26 cellular contexts compared by ENCODE assay signal in genomic region chr20:50251383-50251748, GRCh38.
"Had no signal": no experiment of that assay in that cellular context is flagged by ENCODE, and none has a peak within 500 bp of the region (broad histone marks: within the 10 kb centered on the region; RNA-seq: fewer than 3 reads in every experiment).

No MANE protein-coding gene starts in this region.

- H3K4me3 Mint-ChIP-seq: activated B cell treated with CpG ODN at 0.5 μM for 24 hours; activated naive CD4-positive, alpha-beta T cell treated with anti-CD3 and anti-CD28 coated beads for 36 hours; activated naive CD8-positive, alpha-beta T cell treated with anti-CD3 and anti-CD28 coated beads for 36 hours; immature natural killer cell; naive thymus-derived CD4-positive, alpha-beta T cell; neural crest cell; stimulated activated memory B cell treated with anti-CD40 and anti-IgM and Interleukin-4, amounts not matched to agents 10 μg/mL and 1 μg/mL and 100 μg/mL, for 72 hours; stimulated activated naive CD8-positive, alpha-beta T cell treated with anti-CD3 and anti-CD28 coated beads, Interleukin-15, amount 100 ng/mL, for 72 hours; T-cell had no signal

- H3K4me2 ChIP-seq: smooth muscle cell had no signal

- H3K4me1 Mint-ChIP-seq: activated B cell treated with CpG ODN at 0.5 μM for 24 hours; activated naive CD8-positive, alpha-beta T cell treated with anti-CD3 and anti-CD28 coated beads for 36 hours; immature natural killer cell; stimulated activated memory B cell treated with anti-CD40 and anti-IgM and Interleukin-4, amounts not matched to agents 10 μg/mL and 1 μg/mL and 100 μg/mL, for 72 hours; stimulated activated naive CD8-positive, alpha-beta T cell treated with anti-CD3 and anti-CD28 coated beads, Interleukin-15, amount 100 ng/mL, for 72 hours; T-cell had no signal

- H3K27ac Mint-ChIP-seq: activated B cell treated with CpG ODN at 0.5 μM for 24 hours; activated naive CD4-positive, alpha-beta T cell treated with anti-CD3 and anti-CD28 coated beads for 36 hours; activated naive CD8-positive, alpha-beta T cell treated with anti-CD3 and anti-CD28 coated beads for 36 hours; immature natural killer cell; stimulated activated memory B cell treated with anti-CD40 and anti-IgM and Interleukin-4, amounts not matched to agents 10 μg/mL and 1 μg/mL and 100 μg/mL, for 72 hours; T-cell had no signal

- H3K27ac ChIP-seq: ascending aorta, brain microvascular endothelial cell, heart left ventricle, sigmoid colon had no signal

- H3K9me3 ChIP-seq: ascending aorta, heart left ventricle, sigmoid colon, upper lobe of left lung had no signal

- H3K27me3 Mint-ChIP-seq: stimulated activated naive CD8-positive, alpha-beta T cell treated with anti-CD3 and anti-CD28 coated beads, Interleukin-15, amount 100 ng/mL, for 72 hours had no signal

- DNase-seq: activated B cell treated with CpG ODN at 0.5 μM for 24 hours; activated effector memory CD4-positive, alpha-beta T cell treated with anti-CD3 and anti-CD28 coated beads, Interleukin-2, amount 50 U/mL, for 16 hours; activated naive CD4-positive, alpha-beta T cell treated with anti-CD3 and anti-CD28 coated beads for 36 hours; activated naive CD8-positive, alpha-beta T cell treated with anti-CD3 and anti-CD28 coated beads for 36 hours; activated T-cell treated with anti-CD3 and anti-CD28 coated beads for 4 hours; caudate nucleus; cortex of kidney; immature natural killer cell; kidney; left colon; midbrain; naive thymus-derived CD4-positive, alpha-beta T cell; sigmoid colon; stimulated activated CD4-positive, alpha-beta T cell treated with anti-CD3 and anti-CD28 coated beads, Interleukin-1b, Interleukin-23, amount 100 ng/mL, for 48 hours; stimulated activated CD4-positive, alpha-beta T cell treated with anti-CD3 and anti-CD28 coated beads, Interleukin-4, amount 100 ng/mL, for 4 hours; stimulated activated CD8-positive, alpha-beta memory T cell treated with anti-CD3 and anti-CD28 coated beads, Interleukin-4, amount 100 ng/mL, for 48 hours; stimulated activated naive CD8-positive, alpha-beta T cell treated with anti-CD3 and anti-CD28 coated beads, Interleukin-15, amount 100 ng/mL, for 72 hours; T-cell; upper lobe of left lung had no signal

- H3K27me3 ChIP-seq: ascending aorta, brain microvascular endothelial cell, foreskin keratinocyte, heart left ventricle, sigmoid colon, upper lobe of left lung had no signal

- H3K9me3 Mint-ChIP-seq: activated B cell treated with CpG ODN at 0.5 μM for 24 hours; activated naive CD4-positive, alpha-beta T cell treated with anti-CD3 and anti-CD28 coated beads for 36 hours; activated naive CD8-positive, alpha-beta T cell treated with anti-CD3 and anti-CD28 coated beads for 36 hours; immature natural killer cell; naive thymus-derived CD4-positive, alpha-beta T cell; neural crest cell; stimulated activated memory B cell treated with anti-CD40 and anti-IgM and Interleukin-4, amounts not matched to agents 10 μg/mL and 1 μg/mL and 100 μg/mL, for 72 hours; stimulated activated naive CD8-positive, alpha-beta T cell treated with anti-CD3 and anti-CD28 coated beads, Interleukin-15, amount 100 ng/mL, for 72 hours; T-cell had no signal

- H3K36me3 Mint-ChIP-seq: activated naive CD8-positive, alpha-beta T cell treated with anti-CD3 and anti-CD28 coated beads for 36 hours; immature natural killer cell; naive thymus-derived CD4-positive, alpha-beta T cell; stimulated activated memory B cell treated with anti-CD40 and anti-IgM and Interleukin-4, amounts not matched to agents 10 μg/mL and 1 μg/mL and 100 μg/mL, for 72 hours; T-cell had no signal

- H3K36me3 ChIP-seq: ascending aorta, brain microvascular endothelial cell, heart left ventricle, sigmoid colon, upper lobe of left lung had no signal

- H3K4me3 ChIP-seq: ascending aorta, heart left ventricle, sigmoid colon, smooth muscle cell, upper lobe of left lung had no signal

- H3K4me1 ChIP-seq: ascending aorta, heart left ventricle, sigmoid colon had no signal

- ATAC-seq: foreskin keratinocyte; heart left ventricle; left colon; naive thymus-derived CD4-positive, alpha-beta T cell; stimulated activated memory B cell treated with anti-CD40 and anti-IgM and Interleukin-4, amounts not matched to agents 10 μg/mL and 1 μg/mL and 100 μg/mL, for 72 hours; stimulated activated naive CD8-positive, alpha-beta T cell treated with anti-CD3 and anti-CD28 coated beads, Interleukin-15, amount 100 ng/mL, for 72 hours; T-cell had no signal
